ENCODE assay signal across 10 cellular contexts in the genomic region with DNA sequence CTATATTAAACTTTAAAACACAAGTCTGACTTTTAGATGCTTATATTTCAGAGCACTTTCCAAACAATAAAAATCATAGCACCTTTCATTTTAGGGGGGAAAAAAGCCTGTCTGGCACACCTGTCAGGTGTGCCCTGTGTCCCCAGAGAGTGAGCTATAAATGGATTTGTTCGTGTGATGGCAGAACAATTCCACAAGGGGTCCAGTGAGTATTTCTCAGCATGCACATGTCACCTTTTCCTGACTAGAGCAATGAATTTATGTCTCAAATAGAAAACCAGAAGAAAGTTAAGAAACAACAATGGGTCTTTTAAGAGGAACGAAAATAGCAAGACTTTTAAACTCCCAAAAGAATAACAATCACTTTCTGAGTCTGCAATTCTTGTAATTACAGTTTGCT. TPM values are rescaled to one million over a fixed set of nuclear protein-coding genes. Genes with fewer than 3 reads are reported as not detected.
A peak's percentile ranks its signal among the peaks of the same experiment; 100 is the strongest.
DNase-seq lines count a peak whose midpoint lies in the region; ATAC-seq and TF ChIP-seq lines count a peak whose summit lies in the region.
"Had no signal": no experiment of that assay in that cellular context is flagged by ENCODE, and none has a peak within 500 bp of the region (broad histone marks: within the 10 kb centered on the region; RNA-seq: fewer than 3 reads in every experiment).

No MANE protein-coding gene starts in this region.

- no peaks in the 10 kb centered on the region for H3K9me3 ChIP-seq in neural cell (ENCODE audit: low read length)
- H3K9me3 ChIP-seq: BLaER1 had no signal

- no peak for TF ChIP-seq RAD21 in neural cell (conservative IDR thresholded peaks at IDR 0.05)

- no peaks in the 10 kb centered on the region for H3K4me1 Mint-ChIP-seq in WTC11

- POLR2A ChIA-PET in WTC11 (lab: Charles Lee), result no interaction called here

- H3K4me3 ChIP-seq in neural cell (ENCODE audit: low read length), result no peak overlapping the region
- H3K4me3 ChIP-seq: BLaER1, cardiac muscle cell had no signal

- no peaks in the 10 kb centered on the region for H3K36me3 ChIP-seq in neural cell (ENCODE audit: insufficient read depth, low read length)
- H3K36me3 ChIP-seq: BLaER1, cardiac muscle cell had no signal

- CTCF ChIA-PET in WTC11 (lab: Charles Lee), result interaction anchor here (0.6 to 1.4 kb wide), 18 partner anchors 9 to 1195 kb away, joined by 3 to 8 read pairs (median 3); a partner anchor contains a TSS

- no peaks in the 10 kb centered on the region for H3K9me2 ChIP-seq in neural cell (ENCODE audit: insufficient read depth, low read length)

- no peak overlapping the region for H2AFZ ChIP-seq in neural cell (ENCODE audit: low read depth, low read length)

- no peak overlapping the region for H3K9ac ChIP-seq in neural cell (ENCODE audit: low read length)
- H3K9ac ChIP-seq: BLaER1 had no signal

- H3K36me3 Mint-ChIP-seq in WTC11, result no peaks in the 10 kb centered on the region

- DNase-seq in NCI-H510A treated with DMSO at 0.1 percent for 48 hours (lab: John Stamatoyannopoulos, UW), result peak; percentile 1
- DNase-seq in NCI-H510A (lab: John Stamatoyannopoulos, UW), result no peak
- no peak for DNase-seq in WTC11 (ENCODE audit: low spot score)
- DNase-seq in nucleus accumbens (lab: John Stamatoyannopoulos, UW), result no peak
- DNase-seq in SHP77 treated with DMSO at 0.1 percent for 48 hours (lab: John Stamatoyannopoulos, UW), result no peak
- no peak for DNase-seq in stimulated activated CD4-positive, alpha-beta T cell treated with anti-CD3 and anti-CD28 coated beads, Interleukin-1b, Interleukin-23, amount 100 ng/mL, for 48 hours

- no peaks in the 10 kb centered on the region for H3K27me3 ChIP-seq in neural cell (ENCODE audit: insufficient read depth, low read depth, low read length)
- H3K27me3 ChIP-seq: BLaER1, cardiac muscle cell had no signal

- TF ChIP-seq CTCF in WTC11 (IDR thresholded peaks at IDR 0.05) (peak; percentile 32; the same call in 1 of the 2 replicates), neural cell (IDR thresholded peaks at IDR 0.05; ENCODE audit: poor library complexity, severe bottlenecking) (peak; percentile 46)

- H4K20me1 ChIP-seq in neural cell (ENCODE audit: insufficient read depth), result no peaks in the 10 kb centered on the region
- H4K20me1 ChIP-seq: BLaER1 had no signal

- H3K9me3 Mint-ChIP-seq in WTC11, result no peaks in the 10 kb centered on the region

- no peak overlapping the region for H3K27ac ChIP-seq in neural cell (ENCODE audit: low read length)
- H3K27ac ChIP-seq: BLaER1, cardiac muscle cell had no signal

- no peak overlapping the region for H3K4me2 ChIP-seq in neural cell (ENCODE audit: low read length)
- H3K4me2 ChIP-seq: BLaER1 had no signal

- H3K27me3 Mint-ChIP-seq in WTC11 (ENCODE audit: low read depth), result peaks cover 2% of the 10 kb centered on the region; the same call in 1 of the 2 replicates

- TF ChIP-seq EP300 in neural cell (conservative IDR thresholded peaks at IDR 0.05; ENCODE audit: poor library complexity, severe bottlenecking), result no peak

- ATAC-seq in HG03378 (IDR thresholded peaks at IDR 0.05; ENCODE audit: unreplicated experiment), result peak; percentile 81
- ATAC-seq in WTC11, result peak; percentile 64

- no peak overlapping the region for H3K27ac Mint-ChIP-seq in WTC11

- H3K4me3 Mint-ChIP-seq in WTC11, result no peak overlapping the region

- no peaks in the 10 kb centered on the region for H3K79me2 ChIP-seq in neural cell (replicated peaks; ENCODE audit: insufficient read depth, low read length)

- no peaks in the 10 kb centered on the region for H3F3A ChIP-seq in neural cell (ENCODE audit: insufficient read depth, low read length, poor library complexity, severe bottlenecking)

TF ChIP-seq in WTC11, 78 proteins besides CTCF, POLR2A, EP300 and RAD21 (continues in another document):
- TF ChIP-seq FOXK1 (CRISPR knock-in tag; IDR thresholded peaks at IDR 0.05) (no peak), SMAD3 (CRISPR knock-in tag; IDR thresholded peaks at IDR 0.05; ENCODE audit: borderline replicate concordance) (no peak), ZNF219 (CRISPR knock-in tag; IDR thresholded peaks at IDR 0.05; ENCODE audit: borderline replicate concordance) (no peak), GABPB1 (CRISPR knock-in tag; IDR thresholded peaks at IDR 0.05) (no peak)
- TF ChIP-seq, protein P1, sequence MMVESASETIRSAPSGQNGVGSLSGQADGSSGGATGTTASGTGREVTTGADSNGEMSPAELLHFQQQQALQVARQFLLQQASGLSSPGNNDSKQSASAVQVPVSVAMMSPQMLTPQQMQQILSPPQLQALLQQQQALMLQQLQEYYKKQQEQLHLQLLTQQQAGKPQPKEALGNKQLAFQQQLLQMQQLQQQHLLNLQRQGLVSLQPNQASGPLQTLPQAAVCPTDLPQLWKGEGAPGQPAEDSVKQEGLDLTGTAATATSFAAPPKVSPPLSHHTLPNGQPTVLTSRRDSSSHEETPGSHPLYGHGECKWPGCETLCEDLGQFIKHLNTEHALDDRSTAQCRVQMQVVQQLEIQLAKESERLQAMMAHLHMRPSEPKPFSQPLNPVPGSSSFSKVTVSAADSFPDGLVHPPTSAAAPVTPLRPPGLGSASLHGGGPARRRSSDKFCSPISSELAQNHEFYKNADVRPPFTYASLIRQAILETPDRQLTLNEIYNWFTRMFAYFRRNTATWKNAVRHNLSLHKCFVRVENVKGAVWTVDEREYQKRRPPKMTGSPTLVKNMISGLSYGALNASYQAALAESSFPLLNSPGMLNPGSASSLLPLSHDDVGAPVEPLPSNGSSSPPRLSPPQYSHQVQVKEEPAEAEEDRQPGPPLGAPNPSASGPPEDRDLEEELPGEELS (CRISPR knock-in tag; IDR thresholded peaks at IDR 0.05), result no peak
- TF ChIP-seq, protein P2, sequence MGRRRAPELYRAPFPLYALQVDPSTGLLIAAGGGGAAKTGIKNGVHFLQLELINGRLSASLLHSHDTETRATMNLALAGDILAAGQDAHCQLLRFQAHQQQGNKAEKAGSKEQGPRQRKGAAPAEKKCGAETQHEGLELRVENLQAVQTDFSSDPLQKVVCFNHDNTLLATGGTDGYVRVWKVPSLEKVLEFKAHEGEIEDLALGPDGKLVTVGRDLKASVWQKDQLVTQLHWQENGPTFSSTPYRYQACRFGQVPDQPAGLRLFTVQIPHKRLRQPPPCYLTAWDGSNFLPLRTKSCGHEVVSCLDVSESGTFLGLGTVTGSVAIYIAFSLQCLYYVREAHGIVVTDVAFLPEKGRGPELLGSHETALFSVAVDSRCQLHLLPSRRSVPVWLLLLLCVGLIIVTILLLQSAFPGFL (CRISPR knock-in tag; IDR thresholded peaks at IDR 0.05; ENCODE audit: borderline replicate concordance), result no peak

TF ChIP-seq in neural cell, 6 proteins besides CTCF, POLR2A, EP300 and RAD21:
- TF ChIP-seq SMC3 (conservative IDR thresholded peaks at IDR 0.05; ENCODE audit: poor library complexity), result peak; percentile 16
- TF ChIP-seq POLR2AphosphoS5 (IDR thresholded peaks at IDR 0.05), result no peak
- TF ChIP-seq, protein P3, sequence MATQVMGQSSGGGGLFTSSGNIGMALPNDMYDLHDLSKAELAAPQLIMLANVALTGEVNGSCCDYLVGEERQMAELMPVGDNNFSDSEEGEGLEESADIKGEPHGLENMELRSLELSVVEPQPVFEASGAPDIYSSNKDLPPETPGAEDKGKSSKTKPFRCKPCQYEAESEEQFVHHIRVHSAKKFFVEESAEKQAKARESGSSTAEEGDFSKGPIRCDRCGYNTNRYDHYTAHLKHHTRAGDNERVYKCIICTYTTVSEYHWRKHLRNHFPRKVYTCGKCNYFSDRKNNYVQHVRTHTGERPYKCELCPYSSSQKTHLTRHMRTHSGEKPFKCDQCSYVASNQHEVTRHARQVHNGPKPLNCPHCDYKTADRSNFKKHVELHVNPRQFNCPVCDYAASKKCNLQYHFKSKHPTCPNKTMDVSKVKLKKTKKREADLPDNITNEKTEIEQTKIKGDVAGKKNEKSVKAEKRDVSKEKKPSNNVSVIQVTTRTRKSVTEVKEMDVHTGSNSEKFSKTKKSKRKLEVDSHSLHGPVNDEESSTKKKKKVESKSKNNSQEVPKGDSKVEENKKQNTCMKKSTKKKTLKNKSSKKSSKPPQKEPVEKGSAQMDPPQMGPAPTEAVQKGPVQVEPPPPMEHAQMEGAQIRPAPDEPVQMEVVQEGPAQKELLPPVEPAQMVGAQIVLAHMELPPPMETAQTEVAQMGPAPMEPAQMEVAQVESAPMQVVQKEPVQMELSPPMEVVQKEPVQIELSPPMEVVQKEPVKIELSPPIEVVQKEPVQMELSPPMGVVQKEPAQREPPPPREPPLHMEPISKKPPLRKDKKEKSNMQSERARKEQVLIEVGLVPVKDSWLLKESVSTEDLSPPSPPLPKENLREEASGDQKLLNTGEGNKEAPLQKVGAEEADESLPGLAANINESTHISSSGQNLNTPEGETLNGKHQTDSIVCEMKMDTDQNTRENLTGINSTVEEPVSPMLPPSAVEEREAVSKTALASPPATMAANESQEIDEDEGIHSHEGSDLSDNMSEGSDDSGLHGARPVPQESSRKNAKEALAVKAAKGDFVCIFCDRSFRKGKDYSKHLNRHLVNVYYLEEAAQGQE (IDR thresholded peaks at IDR 0.05; ENCODE audit: borderline replicate concordance), result no peak
- TF ChIP-seq MXI1 (conservative IDR thresholded peaks at IDR 0.05; ENCODE audit: poor library complexity, severe bottlenecking), result no peak

RNA-seq across cellular contexts. Expression of a gene that starts 55.9 kb away (rescaled TPM):
- total RNA-seq in WTC11 (2021), result 1.1 to 1.6 TPM (median 1.2 TPM) in 3 replicates
- 0.26 and 0.64 TPM in 2 replicates for polyA plus RNA-seq in neural cell
- polyA minus RNA-seq in neural cell, result 0.24 and 0.46 TPM in 2 replicates
- polyA plus RNA-seq: cardiac muscle cell had no signal
